1 cellular context compared by ENCODE assay signal in genomic region chrX:151030845-151031244, GRCh38.
TF ChIP-seq lines count a peak whose summit lies in the region.

No MANE protein-coding gene starts in this region.

TF ChIP-seq in WTC11, 78 proteins besides CTCF, POLR2A, EP300 and RAD21 (continued from another document):
- no peak for TF ChIP-seq USF1 (CRISPR knock-in tag; IDR thresholded peaks at IDR 0.05)
- TF ChIP-seq ELF4 (CRISPR knock-in tag; IDR thresholded peaks at IDR 0.05; ENCODE audit: low read depth) = no peak
- TF ChIP-seq TP53 (CRISPR knock-in tag; IDR thresholded peaks at IDR 0.05) = no peak
- no peak for TF ChIP-seq STAT6 (CRISPR knock-in tag; conservative IDR thresholded peaks at IDR 0.05; ENCODE audit: low read depth)
- no peak for TF ChIP-seq TEAD1 (CRISPR knock-in tag; IDR thresholded peaks at IDR 0.05)
- TF ChIP-seq ATF3 (CRISPR knock-in tag; conservative IDR thresholded peaks at IDR 0.05) = no peak
- TF ChIP-seq SP1 (CRISPR knock-in tag; conservative IDR thresholded peaks at IDR 0.05) = no peak
